Comparison of ENCODE assay signal across 16 cellular contexts in the genomic region with DNA sequence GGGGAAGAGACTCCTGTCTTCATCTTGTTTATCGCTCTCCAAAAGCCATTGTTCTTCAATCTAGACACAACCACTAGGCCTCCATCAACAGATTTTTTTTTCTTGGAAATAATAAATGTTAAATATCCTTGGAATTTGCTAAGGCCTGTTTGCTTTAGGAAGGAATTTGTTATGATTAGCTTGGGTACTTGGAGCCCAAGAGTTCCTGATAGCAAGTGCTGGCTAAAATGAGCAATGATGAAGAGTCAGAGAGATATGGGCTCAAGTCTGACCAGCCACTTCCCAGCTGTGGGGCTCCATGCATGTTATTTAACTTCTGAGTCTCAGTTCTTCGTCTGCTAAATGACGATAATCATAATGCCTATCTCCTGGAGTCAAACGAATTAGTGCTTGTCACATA.
DNase-seq lines count a peak whose midpoint lies in the region; ATAC-seq and TF ChIP-seq lines count a peak whose summit lies in the region.
"Had no signal": no experiment of that assay in that cellular context is flagged by ENCODE, and none has a peak within 500 bp of the region (broad histone marks: within the 10 kb centered on the region; RNA-seq: fewer than 3 reads in every experiment).

No MANE protein-coding gene starts in this region.

- no peaks in the 10 kb centered on the region for H3K4me1 Mint-ChIP-seq in Caco-2 (ENCODE audit: low read depth, unreplicated experiment)

- CTCF ChIA-PET in Caco-2 (lab: Charles Lee), result no interaction called here

- in situ Hi-C loops in brain microvascular endothelial cell (cut with HindIII; ENCODE audit: low pct_ligation_motif_present, low sequenced_read_pairs), result no loop called here
- in situ Hi-C loops in GM13977 (cut with MboI; ENCODE audit: low pct_unique_long_range_greater_than_20kb, low sequenced_read_pairs, unreplicated experiment), result no loop called here

- ATAC-seq in GM19351 (IDR thresholded peaks at IDR 0.05; ENCODE audit: unreplicated experiment), result no peak
- ATAC-seq: HepG2 had no signal

- no peak for TF ChIP-seq CTCF in brain microvascular endothelial cell (IDR thresholded peaks at IDR 0.05; ENCODE audit: low read depth, low read length, missing control alignments)
- no peak for TF ChIP-seq CTCF in Caco-2 (IDR thresholded peaks at IDR 0.05; ENCODE audit: insufficient read depth in 1 of 2, low read depth in 1 of 2, low read length in 1 of 2, severe bottlenecking in 1 of 2, unreplicated experiment in 1 of 2)
- no peak for TF ChIP-seq CTCF in prostate gland (IDR thresholded peaks at IDR 0.05)
- TF ChIP-seq CTCF in GM13977 (IDR thresholded peaks at IDR 0.05; ENCODE audit: extremely low read depth, insufficient read depth, missing control alignments), result no peak

- no TSS peak for BruUV-seq in Caco-2 (replicated peaks; lab: Mats Ljungman, UMichigan)

- H3K36me3 Mint-ChIP-seq in Caco-2 (ENCODE audit: insufficient read depth, unreplicated experiment), result no peaks in the 10 kb centered on the region

- peaks cover under 1% of the 10 kb centered on the region for H3K9me3 Mint-ChIP-seq in Caco-2 (ENCODE audit: unreplicated experiment)
- H3K9me3 Mint-ChIP-seq: CD4-positive, alpha-beta T cell had no signal

- H3K27me3 Mint-ChIP-seq in Caco-2 (ENCODE audit: insufficient read depth, unreplicated experiment), result no peaks in the 10 kb centered on the region
- H3K27me3 Mint-ChIP-seq: CD4-positive, alpha-beta T cell had no signal

- H3K9me3 ChIP-seq in Caco-2 (no peaks in the 10 kb centered on the region), prostate gland (no peaks in the 10 kb centered on the region)

- H3K4me1 ChIP-seq in Caco-2, result no peaks in the 10 kb centered on the region
- no peaks in the 10 kb centered on the region for H3K4me1 ChIP-seq in prostate gland (replicated peaks)

- intact Hi-C loops in Caco-2 (cut with micrococcal nuclease; ENCODE audit: unreplicated experiment), result no loop called here
- intact Hi-C loops in prostate gland (cut with DNase I), result no loop called here

- 68% methylated on average over 4 of the region's 4 CpGs for WGBS in prostate gland

- H3K27ac Mint-ChIP-seq in Caco-2 (ENCODE audit: unreplicated experiment), result no peak overlapping the region
- H3K27ac Mint-ChIP-seq: CD4-positive, alpha-beta T cell had no signal

- TF ChIP-seq POLR2A in prostate gland (IDR thresholded peaks at IDR 0.05), result no peak

- no peak overlapping the region for H3K4me3 Mint-ChIP-seq in Caco-2 (ENCODE audit: unreplicated experiment)
- H3K4me3 Mint-ChIP-seq: CD4-positive, alpha-beta T cell had no signal

- DNase-seq in EL (peak; percentile 21), brain microvascular endothelial cell (peak; percentile 33), kidney glomerular epithelial cell (lab: John Stamatoyannopoulos, UW) (peak; percentile 6), Caco-2 (no peak), prostate gland (ENCODE audit: low spot score) (no peak), GM13977 (ENCODE audit: low spot score) (no peak)
- DNase-seq: ACHN; CD4-positive, alpha-beta T cell; KG1; MV-4-11; NCI-H1694 treated with DMSO at 0.1 percent for 48 hours; NCI-H510A treated with DMSO at 0.1 percent for 48 hours; NCI-H774; Right ventricle myocardium superior had no signal

- H3K27ac ChIP-seq in brain microvascular endothelial cell (no peak overlapping the region), prostate gland (no peak overlapping the region)

- H3K4me3 ChIP-seq in brain microvascular endothelial cell (ENCODE audit: low read depth, low read length), result no peak overlapping the region
- H3K4me3 ChIP-seq in Caco-2 (ENCODE audit: low read depth, low read length), result no peak overlapping the region
- H3K4me3 ChIP-seq in prostate gland, result no peak overlapping the region

- H3K36me3 ChIP-seq in brain microvascular endothelial cell (replicated peaks), result no peaks in the 10 kb centered on the region
- H3K36me3 ChIP-seq in Caco-2 (ENCODE audit: control insufficient read depth, insufficient read depth, low read length), result no peaks in the 10 kb centered on the region
- no peaks in the 10 kb centered on the region for H3K36me3 ChIP-seq in prostate gland

- POLR2A ChIA-PET in Caco-2 (lab: Charles Lee), result no interaction called here

- H3K27me3 ChIP-seq in brain microvascular endothelial cell (replicated peaks) (no peaks in the 10 kb centered on the region), Caco-2 (replicated peaks; ENCODE audit: control insufficient read depth, insufficient read depth, low read length) (no peaks in the 10 kb centered on the region), prostate gland (replicated peaks; ENCODE audit: insufficient read depth) (no peaks in the 10 kb centered on the region)

Comparison
In these comparisons a context has a peak if more than half of its experiments do, and no peak if none do; other contexts are left out.
1. DNase-seq: peak in EL (single experiment), brain microvascular endothelial cell (single experiment) and kidney glomerular epithelial cell (single experiment); none in Caco-2 (0 of 2), prostate gland (single experiment) and GM13977 (single experiment).